ENCODE assay signal across 27 cellular contexts in genomic region chr5:82446765-82447164, GRCh38.
"Had no signal": no experiment of that assay in that cellular context is flagged by ENCODE, and none has a peak within 500 bp of the region (broad histone marks: within the 10 kb centered on the region; RNA-seq: fewer than 3 reads in every experiment).

No MANE protein-coding gene starts in this region.

- ATAC-seq: activated T-cell treated with anti-CD3 and anti-CD28 coated beads, Interleukin-2, amount 50 U/mL, for 4 hours; activated T-helper 17 cell treated with anti-CD3 and anti-CD28 coated beads, Interleukin-2, amount 50 U/mL, for 72 hours; body of pancreas; naive thymus-derived CD8-positive, alpha-beta T cell; right lobe of liver; stimulated activated memory B cell treated with anti-CD40 and anti-IgM and Interleukin-4, amounts not matched to agents 10 μg/mL and 1 μg/mL and 100 μg/mL, for 72 hours; stimulated activated naive CD8-positive, alpha-beta T cell treated with anti-CD3 and anti-CD28 coated beads, Interleukin-15, amount 100 ng/mL, for 72 hours had no signal

- H3K4me1 Mint-ChIP-seq: activated CD4-positive, alpha-beta T cell treated with anti-CD3 and anti-CD28 coated beads, Interleukin-2, amount 10 ng/mL, durations not matched to agents 24 days and 14 days; activated T-helper 17 cell treated with anti-CD3 and anti-CD28 coated beads, Interleukin-2, amount 50 U/mL, for 72 hours; memory B cell; naive thymus-derived CD8-positive, alpha-beta T cell; stimulated activated memory B cell treated with anti-CD40 and anti-IgM and Interleukin-4, amounts not matched to agents 10 μg/mL and 1 μg/mL and 100 μg/mL, for 72 hours; stimulated activated naive CD8-positive, alpha-beta T cell treated with anti-CD3 and anti-CD28 coated beads, Interleukin-15, amount 100 ng/mL, for 72 hours had no signal

- H3K27me3 Mint-ChIP-seq: activated CD4-positive, alpha-beta T cell treated with anti-CD3 and anti-CD28 coated beads, Interleukin-2, amount 10 ng/mL, durations not matched to agents 24 days and 14 days; activated T-helper 17 cell treated with anti-CD3 and anti-CD28 coated beads, Interleukin-2, amount 50 U/mL, for 72 hours; memory B cell; stimulated activated memory B cell treated with anti-CD40 and anti-IgM and Interleukin-4, amounts not matched to agents 10 μg/mL and 1 μg/mL and 100 μg/mL, for 72 hours; stimulated activated naive CD8-positive, alpha-beta T cell treated with anti-CD3 and anti-CD28 coated beads, Interleukin-15, amount 100 ng/mL, for 72 hours had no signal

- H3K27ac ChIP-seq: cardiac muscle cell, dorsolateral prefrontal cortex, right lobe of liver, SK-N-MC, VCaP had no signal

- H3K4me1 ChIP-seq: body of pancreas, right lobe of liver had no signal

- H3K27ac Mint-ChIP-seq: activated CD4-positive, alpha-beta memory T cell treated with anti-CD3 and anti-CD28 coated beads for 36 hours; activated CD4-positive, alpha-beta T cell treated with anti-CD3 and anti-CD28 coated beads, Interleukin-2, amount 10 ng/mL, durations not matched to agents 24 days and 14 days; activated T-helper 17 cell treated with anti-CD3 and anti-CD28 coated beads, Interleukin-2, amount 50 U/mL, for 72 hours; memory B cell; naive thymus-derived CD8-positive, alpha-beta T cell; stimulated activated memory B cell treated with anti-CD40 and anti-IgM and Interleukin-4, amounts not matched to agents 10 μg/mL and 1 μg/mL and 100 μg/mL, for 72 hours; stimulated activated naive CD8-positive, alpha-beta T cell treated with anti-CD3 and anti-CD28 coated beads, Interleukin-15, amount 100 ng/mL, for 72 hours; T-helper 1 cell treated with Interleukin-12 subunit alpha and Interleukin-12 subunit beta and Interleukin-4 antibody, amounts not matched to agents 30 μg/mL and 1 μg/mL, for 36 hours had no signal

- H3K4me3 ChIP-seq: body of pancreas, cardiac muscle cell, coronary artery, dorsolateral prefrontal cortex, right lobe of liver, SK-N-MC, tibial nerve had no signal

- H3K9me3 ChIP-seq: body of pancreas, right lobe of liver, tibial nerve had no signal

- H3K27me3 ChIP-seq: body of pancreas, cardiac muscle cell, right lobe of liver, tibial nerve had no signal

- H3K4me3 Mint-ChIP-seq: activated CD4-positive, alpha-beta memory T cell treated with anti-CD3 and anti-CD28 coated beads for 36 hours; activated CD4-positive, alpha-beta T cell treated with anti-CD3 and anti-CD28 coated beads, Interleukin-2, amount 10 ng/mL, durations not matched to agents 24 days and 14 days; activated T-cell treated with anti-CD3 and anti-CD28 coated beads, Interleukin-2, amount 50 U/mL, for 4 hours; activated T-helper 17 cell treated with anti-CD3 and anti-CD28 coated beads, Interleukin-2, amount 50 U/mL, for 72 hours; memory B cell; naive thymus-derived CD8-positive, alpha-beta T cell; stimulated activated memory B cell treated with anti-CD40 and anti-IgM and Interleukin-4, amounts not matched to agents 10 μg/mL and 1 μg/mL and 100 μg/mL, for 72 hours; stimulated activated naive CD8-positive, alpha-beta T cell treated with anti-CD3 and anti-CD28 coated beads, Interleukin-15, amount 100 ng/mL, for 72 hours; T-helper 1 cell treated with Interleukin-12 subunit alpha and Interleukin-12 subunit beta and Interleukin-4 antibody, amounts not matched to agents 30 μg/mL and 1 μg/mL, for 36 hours had no signal

- H3K9me3 Mint-ChIP-seq: activated CD4-positive, alpha-beta memory T cell treated with anti-CD3 and anti-CD28 coated beads for 36 hours; activated T-cell treated with anti-CD3 and anti-CD28 coated beads, Interleukin-2, amount 50 U/mL, for 4 hours; activated T-helper 17 cell treated with anti-CD3 and anti-CD28 coated beads, Interleukin-2, amount 50 U/mL, for 72 hours; stimulated activated naive CD8-positive, alpha-beta T cell treated with anti-CD3 and anti-CD28 coated beads, Interleukin-15, amount 100 ng/mL, for 72 hours; T-helper 1 cell treated with Interleukin-12 subunit alpha and Interleukin-12 subunit beta and Interleukin-4 antibody, amounts not matched to agents 30 μg/mL and 1 μg/mL, for 36 hours had no signal

- H3K36me3 ChIP-seq: cardiac muscle cell, right lobe of liver, tibial nerve had no signal

- H3K36me3 Mint-ChIP-seq: activated CD4-positive, alpha-beta memory T cell treated with anti-CD3 and anti-CD28 coated beads for 36 hours; memory B cell; naive thymus-derived CD8-positive, alpha-beta T cell; stimulated activated memory B cell treated with anti-CD40 and anti-IgM and Interleukin-4, amounts not matched to agents 10 μg/mL and 1 μg/mL and 100 μg/mL, for 72 hours had no signal

- DNase-seq: activated CD4-positive, alpha-beta memory T cell treated with anti-CD3 and anti-CD28 coated beads for 36 hours; activated CD4-positive, alpha-beta T cell treated with anti-CD3 and anti-CD28 coated beads, Interleukin-2, amount 10 ng/mL, durations not matched to agents 24 days and 14 days; activated CD8-positive, alpha-beta memory T cell treated with anti-CD3 and anti-CD28 coated beads, Interleukin-2, amount 50 U/mL, for 48 hours; activated gamma-delta T cell treated with Interleukin-2 at 50 U/mL for 16 hours; activated naive CD4-positive, alpha-beta T cell treated with anti-CD3 and anti-CD28 coated beads, Interleukin-2, amount 50 U/mL, for 16 hours; activated T-cell treated with anti-CD3 and anti-CD28 coated beads, Interleukin-2, amount 50 U/mL, for 4 hours; body of pancreas; dorsolateral prefrontal cortex; effector memory CD4-positive, alpha-beta T cell; islet precursor cell; left cardiac atrium; naive thymus-derived CD8-positive, alpha-beta T cell; right lobe of liver; small intestine; stimulated activated CD4-positive, alpha-beta T cell treated with anti-CD3 and anti-CD28 coated beads, Interleukin-4, amount 100 ng/mL, for 4 hours; stimulated activated CD8-positive, alpha-beta memory T cell treated with anti-CD3 and anti-CD28 coated beads, Interleukin-4, amount 100 ng/mL, for 48 hours; stimulated activated naive CD8-positive, alpha-beta T cell treated with anti-CD3 and anti-CD28 coated beads, Interleukin-15, amount 100 ng/mL, for 72 hours; T-helper 9 cell had no signal
